Comparison of ENCODE assay signal across 8 cellular contexts in the genomic region with DNA sequence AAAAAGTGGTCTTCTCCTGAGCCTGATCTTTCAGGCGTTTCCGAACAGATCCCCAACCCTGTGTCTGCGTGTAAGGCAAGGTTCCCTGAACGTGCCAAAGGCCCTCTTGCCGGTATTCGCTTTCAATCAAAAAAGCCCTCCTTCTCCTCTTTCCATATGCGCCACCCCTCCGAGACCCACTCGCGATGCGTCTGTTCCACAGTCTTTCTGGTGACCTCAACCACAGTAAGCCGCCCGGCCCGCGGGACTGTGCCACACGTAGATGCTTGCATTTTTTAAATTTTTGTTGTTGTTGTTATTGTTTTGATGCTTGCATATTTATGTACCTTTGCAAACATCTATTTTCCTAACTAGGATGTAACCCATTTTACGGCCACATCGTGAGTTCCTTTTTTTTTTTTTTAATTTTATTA.
A peak's percentile ranks its signal among the peaks of the same experiment; 100 is the strongest.
DNase-seq lines count a peak whose midpoint lies in the region; ATAC-seq lines count a peak whose summit lies in the region.

No MANE protein-coding gene starts in this region.

- H3K4me1 ChIP-seq in iPS-18a (ENCODE audit: control insufficient read depth, low read depth, low read length) (peaks cover 3% of the 10 kb centered on the region), subcutaneous abdominal adipose tissue (ENCODE audit: control insufficient read depth in 5 of 5, insufficient read depth in 5 of 5, low read length in 5 of 5) (peaks cover 3 to 21% (median 18%) of the 10 kb centered on the region in 5 donors)

- H3K27ac ChIP-seq in iPS-18a (ENCODE audit: low read length) = no peak overlapping the region
- peak overlapping the region; percentile 78 for H3K27ac ChIP-seq in subcutaneous abdominal adipose tissue (ENCODE audit: low read depth, low read length)

- H3K9me3 Mint-ChIP-seq in activated naive CD8-positive, alpha-beta T cell (ENCODE audit: low read depth) = no peaks in the 10 kb centered on the region

- H3K4me1 Mint-ChIP-seq in activated naive CD8-positive, alpha-beta T cell (ENCODE audit: low read depth) = peaks cover 25% of the 10 kb centered on the region

- ATAC-seq in HG03135 (IDR thresholded peaks at IDR 0.05; ENCODE audit: unreplicated experiment) = peak; percentile 18

- H3K9me3 ChIP-seq in iPS-18a (ENCODE audit: control insufficient read depth, low read depth, low read length) (no peaks in the 10 kb centered on the region), subcutaneous abdominal adipose tissue (ENCODE audit: control insufficient read depth in 5 of 5, low read length in 5 of 5) (no peaks in the 10 kb centered on the region)

- H3K9ac ChIP-seq in iPS-18a (ENCODE audit: low read length) (peak overlapping the region; percentile 93), subcutaneous abdominal adipose tissue (ENCODE audit: low read length in 5 of 5) (peak overlapping the region; percentile 56 to 93 (median 76))

- no peaks in the 10 kb centered on the region for H3K27me3 Mint-ChIP-seq in activated naive CD8-positive, alpha-beta T cell

- H3K27ac Mint-ChIP-seq in activated naive CD8-positive, alpha-beta T cell = peak overlapping the region; percentile 100

- H3K4me3 ChIP-seq in iPS-18a (ENCODE audit: low read length) (peak overlapping the region; percentile 77), subcutaneous abdominal adipose tissue (ENCODE audit: low read depth in 1 of 5, low read length in 5 of 5) (peak overlapping the region; percentile 76 to 93 (median 90))

- H3K36me3 Mint-ChIP-seq in activated naive CD8-positive, alpha-beta T cell = no peaks in the 10 kb centered on the region

- H3K4me3 Mint-ChIP-seq in activated naive CD8-positive, alpha-beta T cell = peak overlapping the region; percentile 96

- H3K27me3 ChIP-seq in iPS-18a (ENCODE audit: control insufficient read depth, insufficient read depth, low read length) (no peaks in the 10 kb centered on the region), subcutaneous abdominal adipose tissue (ENCODE audit: control insufficient read depth in 5 of 5, insufficient read depth in 4 of 5, low read length in 5 of 5) (no peaks in the 10 kb centered on the region)

- DNase-seq in cortex of kidney (lab: John Stamatoyannopoulos, UW) (no peak), HCEC 1CT (no peak), NCI-H128 (lab: John Stamatoyannopoulos, UW; ENCODE audit: unreplicated experiment) (no peak), NCI-H524 (lab: John Stamatoyannopoulos, UW) (no peak)

- H3K36me3 ChIP-seq in iPS-18a (ENCODE audit: control insufficient read depth, low read depth, low read length) (no peaks in the 10 kb centered on the region), subcutaneous abdominal adipose tissue (ENCODE audit: control insufficient read depth in 5 of 5, insufficient read depth in 5 of 5, low read length in 5 of 5) (no peaks in the 10 kb centered on the region)
